ENCODE assay signal across 22 cellular contexts in the genomic region with DNA sequence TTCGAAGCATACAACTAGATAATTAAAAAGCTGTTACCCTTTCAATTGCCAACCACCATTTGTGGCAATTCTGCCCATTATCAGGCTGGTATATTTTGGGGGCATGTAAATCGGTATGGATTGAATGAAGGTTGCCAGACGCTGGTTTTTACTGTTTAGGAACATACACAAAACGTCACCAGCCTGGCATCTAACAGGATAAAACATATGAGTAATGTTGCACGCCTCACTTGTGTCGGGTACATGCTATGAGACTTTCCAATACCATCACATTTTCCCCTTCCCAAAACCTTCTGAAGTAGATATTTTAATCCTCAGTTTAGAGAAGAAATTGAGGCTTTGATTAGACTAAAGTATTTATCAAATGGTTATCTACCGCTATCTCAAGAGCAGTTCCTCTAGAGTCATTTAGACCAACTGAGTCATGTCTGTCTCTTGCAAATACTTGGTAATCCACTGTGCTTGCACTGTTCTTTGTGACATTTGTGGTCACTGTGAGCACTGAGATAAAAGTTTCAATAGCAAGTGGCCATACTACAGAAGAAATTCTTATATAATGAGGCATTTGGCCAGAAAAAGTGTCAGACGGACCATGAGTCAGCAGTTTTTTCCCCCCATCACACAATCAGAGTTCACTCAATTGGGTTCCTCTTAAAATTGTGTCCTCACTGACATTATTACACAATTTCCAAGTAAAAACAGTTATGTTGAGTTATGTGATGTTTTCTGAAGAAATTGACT.
DNase-seq lines count a peak whose midpoint lies in the region; ATAC-seq, FAIRE-seq and TF ChIP-seq lines count a peak whose summit lies in the region.
"Had no signal": no experiment of that assay in that cellular context is flagged by ENCODE, and none has a peak within 500 bp of the region (broad histone marks: within the 10 kb centered on the region; RNA-seq: fewer than 3 reads in every experiment).

No MANE protein-coding gene starts in this region.

- no peak for TF ChIP-seq POLR2A in endothelial cell of umbilical vein (IDR thresholded peaks at IDR 0.05; ENCODE audit: low read depth, low read length)

- intact Hi-C loops in MCF 10A (cut with micrococcal nuclease) = no loop called here
- intact Hi-C loops in mammary epithelial cell (cut with micrococcal nuclease) = no loop called here
- intact Hi-C loops in endothelial cell of umbilical vein (cut with micrococcal nuclease) = no loop called here

- FAIRE-seq in endothelial cell of umbilical vein (lab: Jason Lieb, UNC) = no peak
- FAIRE-seq: GM12891 had no signal

- CTCF ChIA-PET in MCF 10A (lab: Yijun Ruan, JAX) = no interaction called here
- CTCF ChIA-PET in mammary epithelial cell (lab: Charles Lee; ENCODE audit: low non-redundant PET) = no interaction called here
- CTCF ChIA-PET in endothelial cell of umbilical vein (lab: Charles Lee) = no interaction called here

- H3K9me3 ChIP-seq in mammary epithelial cell (replicated peaks; ENCODE audit: insufficient read depth, low read length) = peaks cover 15% of the 10 kb centered on the region
- H3K9me3 ChIP-seq in endothelial cell of umbilical vein (replicated peaks; ENCODE audit: control insufficient read depth, insufficient read depth, low read length) = no peaks in the 10 kb centered on the region
- H3K9me3 ChIP-seq in right atrium auricular region = no peaks in the 10 kb centered on the region
- H3K9me3 ChIP-seq: BLaER1, SK-N-SH had no signal

- no peaks in the 10 kb centered on the region for H3K27me3 ChIP-seq in mammary epithelial cell (ENCODE audit: insufficient read depth, low read length)
- H3K27me3 ChIP-seq in endothelial cell of umbilical vein (ENCODE audit: control insufficient read depth in 2 of 2, insufficient read depth in 2 of 2, low read length in 2 of 2) = no peaks in the 10 kb centered on the region
- no peaks in the 10 kb centered on the region for H3K27me3 ChIP-seq in right atrium auricular region
- H3K27me3 ChIP-seq: BLaER1 had no signal

- H3K9me3 Mint-ChIP-seq in MCF 10A (ENCODE audit: unreplicated experiment) = no peaks in the 10 kb centered on the region

- H3K4me1 ChIP-seq in mammary epithelial cell (ENCODE audit: insufficient read depth, low read length) (no peaks in the 10 kb centered on the region), endothelial cell of umbilical vein (ENCODE audit: control insufficient read depth, extremely low read depth, insufficient read depth, low read length) (no peaks in the 10 kb centered on the region), right atrium auricular region (no peaks in the 10 kb centered on the region)
- H3K4me1 ChIP-seq: BLaER1 had no signal

- H3K79me2 ChIP-seq in mammary epithelial cell (ENCODE audit: insufficient read depth, low read length) = no peaks in the 10 kb centered on the region
- no peaks in the 10 kb centered on the region for H3K79me2 ChIP-seq in endothelial cell of umbilical vein (ENCODE audit: control insufficient read depth, insufficient read depth, low read length)

- no peaks in the 10 kb centered on the region for H4K20me1 ChIP-seq in mammary epithelial cell (ENCODE audit: insufficient read depth, low read length)
- H4K20me1 ChIP-seq in endothelial cell of umbilical vein (replicated peaks; ENCODE audit: control insufficient read depth, extremely low read depth, insufficient read depth, low read length) = no peaks in the 10 kb centered on the region
- H4K20me1 ChIP-seq: BLaER1 had no signal

- H3K9me1 ChIP-seq in endothelial cell of umbilical vein (replicated peaks; ENCODE audit: control insufficient read depth, extremely low read depth, insufficient read depth, low read length) = no peaks in the 10 kb centered on the region

- no TSS peak for BruUV-seq in MCF 10A (replicated peaks; lab: Mats Ljungman, UMichigan)
- BruUV-seq in mammary epithelial cell (replicated peaks; lab: Mats Ljungman, UMichigan) = no TSS peak
- BruUV-seq in endothelial cell of umbilical vein (replicated peaks; lab: Mats Ljungman, UMichigan) = no TSS peak

- H3K4me2 ChIP-seq in mammary epithelial cell (ENCODE audit: insufficient read depth, low read depth, low read length) (no peak overlapping the region), endothelial cell of umbilical vein (ENCODE audit: insufficient read depth, low read length) (no peak overlapping the region)
- H3K4me2 ChIP-seq: BLaER1, PC-9, SK-N-SH had no signal

- H3K36me3 Mint-ChIP-seq in MCF 10A (ENCODE audit: insufficient read depth, unreplicated experiment) = no peaks in the 10 kb centered on the region
- H3K36me3 Mint-ChIP-seq: T-cell had no signal

- in situ Hi-C loops in mammary epithelial cell (cut with MboI; ENCODE audit: low sequenced_read_pairs in 2 of 2) = no loop called here

- DNase-seq in MCF 10A (ENCODE audit: unreplicated experiment) (peak; percentile 8), mammary epithelial cell (no peak), RPMI7951 (ENCODE audit: low read depth) (peak; percentile 28), endothelial cell of umbilical vein (ENCODE audit: low read depth, low spot score) (peak; percentile 1), right atrium auricular region (ENCODE audit: low spot score) (no peak), NCI-H446 treated with DMSO at 0.1 percent for 48 hours (lab: John Stamatoyannopoulos, UW) (no peak), NCI-H1105 (lab: John Stamatoyannopoulos, UW) (no peak)
- DNase-seq: 8988T, DMS 273 treated with DMSO at 0.1 percent for 48 hours, GF-D8, GOT3, NCI-H1436 treated with DMSO at 0.1 percent for 48 hours, NCI-H2081, NCI-H510A treated with DMSO at 0.1 percent for 48 hours, NCI-H82, PC-9, SHP77, SK-N-SH, T-cell had no signal

- POLR2A ChIA-PET in MCF 10A (lab: Yijun Ruan, JAX) (no interaction called here), endothelial cell of umbilical vein (lab: Charles Lee) (no interaction called here)

- dilution Hi-C loops in mammary epithelial cell (cut with HindIII; ENCODE audit: low sequenced_read_pairs) = no loop called here
- dilution Hi-C loops in endothelial cell of umbilical vein (cut with MboI; ENCODE audit: extremely low pct_ligation_motif_present, low sequenced_read_pairs) = no loop called here

- peaks cover 42% of the 10 kb centered on the region for H3K27me3 Mint-ChIP-seq in MCF 10A (ENCODE audit: insufficient read depth, unreplicated experiment)
- H3K27me3 Mint-ChIP-seq: T-cell had no signal

- H2AFZ ChIP-seq in mammary epithelial cell (ENCODE audit: low read depth, low read length) = no peak overlapping the region
- no peak overlapping the region for H2AFZ ChIP-seq in endothelial cell of umbilical vein (ENCODE audit: low read depth, low read length)
- H2AFZ ChIP-seq: PC-9 had no signal

- no peak overlapping the region for H3K4me3 ChIP-seq in mammary epithelial cell (replicated peaks in 1 of 3; ENCODE audit: insufficient read depth in 1 of 3, low read depth in 2 of 3, low read length in 3 of 3)
- no peak overlapping the region for H3K4me3 ChIP-seq in endothelial cell of umbilical vein (replicated peaks in 1 of 3; ENCODE audit: insufficient read depth in 1 of 3, low read depth in 1 of 3, low read length in 3 of 3)
- H3K4me3 ChIP-seq in right atrium auricular region = no peak overlapping the region
- H3K4me3 ChIP-seq: BLaER1, PC-9 had no signal

- TF ChIP-seq CTCF in MCF 10A (IDR thresholded peaks at IDR 0.05; ENCODE audit: unreplicated experiment) (no peak), mammary epithelial cell (conservative IDR thresholded peaks at IDR 0.05 in 1 of 2, IDR thresholded peaks at IDR 0.05 in 1 of 2; ENCODE audit: extremely low read depth in 1 of 2, insufficient read depth in 1 of 2, low read depth in 1 of 2, low read length in 2 of 2) (no peak), endothelial cell of umbilical vein (IDR thresholded peaks at IDR 0.05; ENCODE audit: extremely low read depth in 1 of 2, insufficient read depth in 1 of 2, low read depth in 1 of 2, low read length in 2 of 2) (no peak), right atrium auricular region (IDR thresholded peaks at IDR 0.05) (no peak)

- H3K4me3 Mint-ChIP-seq in MCF 10A (ENCODE audit: unreplicated experiment) = no peak overlapping the region
- H3K4me3 Mint-ChIP-seq: T-cell had no signal

- no peak overlapping the region for H3K27ac ChIP-seq in mammary epithelial cell (ENCODE audit: insufficient read depth, low read depth, low read length)
- no peak overlapping the region for H3K27ac ChIP-seq in endothelial cell of umbilical vein (ENCODE audit: insufficient read depth, low read depth, low read length)
- H3K27ac ChIP-seq in right atrium auricular region = no peak overlapping the region
- H3K27ac ChIP-seq: BLaER1, PC-9 had no signal

- no peak overlapping the region for H3K9ac ChIP-seq in mammary epithelial cell (ENCODE audit: insufficient read depth, low read length)
- H3K9ac ChIP-seq in endothelial cell of umbilical vein (replicated peaks; ENCODE audit: extremely low read depth, insufficient read depth, low read length) = no peak overlapping the region
- H3K9ac ChIP-seq: BLaER1, SK-N-SH had no signal

- no peak for ATAC-seq in GM18502 (IDR thresholded peaks at IDR 0.05; ENCODE audit: poor library complexity, unreplicated experiment)
- ATAC-seq: T-cell had no signal

- 61% methylated on average over 8 of the region's 8 CpGs for WGBS in mammary epithelial cell (ENCODE audit: low coverage, missing lambda C conversion rate)

- H3K4me1 Mint-ChIP-seq in MCF 10A (ENCODE audit: insufficient read depth, unreplicated experiment) = no peaks in the 10 kb centered on the region
- H3K4me1 Mint-ChIP-seq: T-cell had no signal

- no peaks in the 10 kb centered on the region for H3K36me3 ChIP-seq in mammary epithelial cell (ENCODE audit: insufficient read depth, low read length)
- H3K36me3 ChIP-seq in endothelial cell of umbilical vein (ENCODE audit: control insufficient read depth in 2 of 2, extremely low read depth in 1 of 2, insufficient read depth in 2 of 2, low read length in 2 of 2) = no peaks in the 10 kb centered on the region
- no peaks in the 10 kb centered on the region for H3K36me3 ChIP-seq in right atrium auricular region
- H3K36me3 ChIP-seq: BLaER1 had no signal

- H3K27ac Mint-ChIP-seq in MCF 10A (ENCODE audit: low read depth, unreplicated experiment) = no peak overlapping the region
- H3K27ac Mint-ChIP-seq: T-cell had no signal

TF ChIP-seq in endothelial cell of umbilical vein, 7 proteins besides CTCF, POLR2A, EP300 and RAD21:
- TF ChIP-seq EZH2 (IDR thresholded peaks at IDR 0.05; ENCODE audit: borderline replicate concordance, low read depth, low read length, severe bottlenecking) (no peak), FOS (IDR thresholded peaks at IDR 0.05; ENCODE audit: borderline replicate concordance, insufficient read depth, low read length) (no peak), JUN (IDR thresholded peaks at IDR 0.05; ENCODE audit: borderline replicate concordance, insufficient read depth, insufficient read length, low read depth) (no peak), GATA2 (IDR thresholded peaks at IDR 0.05; ENCODE audit: insufficient read depth, insufficient read length, low read depth, low read length) (no peak), POLR2AphosphoS5 (IDR thresholded peaks at IDR 0.05; ENCODE audit: insufficient read depth, low read depth, low read length) (no peak), MYC (IDR thresholded peaks at IDR 0.05; ENCODE audit: low read depth, low read length) (no peak)
- TF ChIP-seq, protein P1, sequence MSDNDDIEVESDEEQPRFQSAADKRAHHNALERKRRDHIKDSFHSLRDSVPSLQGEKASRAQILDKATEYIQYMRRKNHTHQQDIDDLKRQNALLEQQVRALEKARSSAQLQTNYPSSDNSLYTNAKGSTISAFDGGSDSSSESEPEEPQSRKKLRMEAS (IDR thresholded peaks at IDR 0.05; ENCODE audit: insufficient read depth, insufficient read length) = no peak
TF ChIP-seq in endothelial cell of umbilical vein: peak in this region for 0.

Comparison
In these comparisons a context has a peak if more than half of its experiments do, and no peak if none do; other contexts are left out.
1. DNase-seq: peak in MCF 10A (single experiment), RPMI7951 (single experiment) and endothelial cell of umbilical vein (single experiment); none in mammary epithelial cell (single experiment), right atrium auricular region (single experiment), NCI-H446 treated with DMSO at 0.1 percent for 48 hours (single experiment) and NCI-H1105 (single experiment).